In the genomic region with DNA sequence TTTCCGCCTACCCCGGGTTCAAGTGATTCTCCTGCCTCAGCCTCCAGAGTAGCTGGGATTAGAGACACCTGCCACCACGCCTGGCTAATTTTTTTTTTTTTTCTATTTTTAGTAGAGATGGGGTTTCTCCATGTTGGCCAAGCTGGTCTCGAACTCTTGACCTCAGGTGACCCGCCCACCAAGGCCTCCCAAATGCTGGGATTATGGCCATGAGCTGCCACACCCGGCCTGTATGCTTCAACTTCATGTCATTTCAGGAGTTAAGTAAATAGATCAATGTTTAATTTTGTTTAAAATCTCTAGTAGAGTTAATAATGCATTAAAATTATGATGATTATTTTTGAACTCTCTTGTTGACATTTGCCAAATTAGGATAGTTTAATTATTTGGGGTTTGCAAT, we compare ENCODE assay signal across 14 cellular contexts.
DNase-seq lines count a peak whose midpoint lies in the region; TF ChIP-seq lines count a peak whose summit lies in the region.
"Had no signal": no experiment of that assay in that cellular context is flagged by ENCODE, and none has a peak within 500 bp of the region (broad histone marks: within the 10 kb centered on the region; RNA-seq: fewer than 3 reads in every experiment).

No MANE protein-coding gene starts in this region.

- POLR2A ChIA-PET in PC-9 (lab: Charles Lee; ENCODE audit: unreplicated experiment) = interaction anchor here (0.6 kb wide), 2 partner anchors 11 to 875 kb away, joined by 3 to 13 read pairs; no protein-coding TSS in a partner anchor
- POLR2A ChIA-PET in GM10248 (lab: Yijun Ruan, JAX) = no interaction called here

- H3K9me2 ChIP-seq in GM23248 (ENCODE audit: insufficient read depth) = no peaks in the 10 kb centered on the region; the same call in 1 of the 2 replicates
- no peaks in the 10 kb centered on the region for H3K9me2 ChIP-seq in PC-9 (ENCODE audit: insufficient read depth)

- CTCF ChIA-PET in PC-9 (lab: Charles Lee) (no interaction called here), GM10248 (lab: Yijun Ruan, JAX) (interaction anchor here (1.4 kb wide), 1 partner anchor 17 kb away, joined by 5 read pairs; no protein-coding TSS in a partner anchor)

- TF ChIP-seq CTCF in PC-9 (conservative IDR thresholded peaks at IDR 0.05) (no peak), endothelial cell (IDR thresholded peaks at IDR 0.05; ENCODE audit: unreplicated experiment) (no peak), smooth muscle cell (IDR thresholded peaks at IDR 0.05; ENCODE audit: borderline replicate concordance, insufficient read depth, poor library complexity, severe bottlenecking) (no peak), GM10248 (IDR thresholded peaks at IDR 0.05; ENCODE audit: control extremely low read depth, extremely low read depth, low read depth, missing control alignments) (no peak)

- peaks cover 15% of the 10 kb centered on the region for H3K36me3 Mint-ChIP-seq in endothelial cell (ENCODE audit: low read depth, unreplicated experiment)

- peaks cover 9% of the 10 kb centered on the region for H3K27me3 Mint-ChIP-seq in endothelial cell (ENCODE audit: unreplicated experiment)

- no peaks in the 10 kb centered on the region for H4K20me1 ChIP-seq in GM23248 (ENCODE audit: insufficient read depth)
- no peaks in the 10 kb centered on the region for H4K20me1 ChIP-seq in PC-9 (ENCODE audit: insufficient read depth)
- H4K20me1 ChIP-seq in smooth muscle cell (ENCODE audit: low read depth) = no peaks in the 10 kb centered on the region

- H3K4me3 Mint-ChIP-seq in endothelial cell (ENCODE audit: unreplicated experiment) = no peak overlapping the region

- no peaks in the 10 kb centered on the region for H3K9me3 Mint-ChIP-seq in endothelial cell (ENCODE audit: unreplicated experiment)

- H3K27me3 ChIP-seq in GM23248 (replicated peaks; ENCODE audit: insufficient read depth) = no peaks in the 10 kb centered on the region
- no peaks in the 10 kb centered on the region for H3K27me3 ChIP-seq in PC-9 (ENCODE audit: insufficient read depth, low read depth)
- no peaks in the 10 kb centered on the region for H3K27me3 ChIP-seq in smooth muscle cell (ENCODE audit: low read depth)

- in situ Hi-C loops in GM23248 (cut with MboI) = no loop called here

- no peaks in the 10 kb centered on the region for H3K36me3 ChIP-seq in GM23248 (ENCODE audit: low read depth)
- no peaks in the 10 kb centered on the region for H3K36me3 ChIP-seq in PC-9 (ENCODE audit: low read depth)
- no peaks in the 10 kb centered on the region for H3K36me3 ChIP-seq in smooth muscle cell (ENCODE audit: low read depth)

- peaks cover 47% of the 10 kb centered on the region for H3K4me1 Mint-ChIP-seq in endothelial cell (ENCODE audit: unreplicated experiment)

- H3K27ac Mint-ChIP-seq in endothelial cell (ENCODE audit: unreplicated experiment) = peak overlapping the region; percentile 85

- BruUV-seq in PC-9 (replicated peaks; lab: Mats Ljungman, UMichigan) = no TSS peak

- WGBS in GM23248 (ENCODE audit: low coverage in 1 of 2, low lambda C conversion rate in 2 of 2, missing lambda C conversion rate in 2 of 2), 2 experiments = 92 to 94% methylated on average over 6 of the region's 6 CpGs
- WGBS in smooth muscle cell (ENCODE audit: low lambda C conversion rate) = 94% methylated on average over 6 of the region's 6 CpGs

- H3K4me1 ChIP-seq in GM23248 (ENCODE audit: insufficient read depth) (peaks cover 28% of the 10 kb centered on the region), PC-9 (replicated peaks; ENCODE audit: insufficient read depth) (peaks cover 42% of the 10 kb centered on the region), smooth muscle cell (ENCODE audit: low read depth) (peaks cover 5% of the 10 kb centered on the region)

- peak overlapping the region; percentile 78 for H3K27ac ChIP-seq in GM23248
- H3K27ac ChIP-seq in PC-9 = peak overlapping the region; percentile 73
- peak overlapping the region; percentile 37 for H3K27ac ChIP-seq in smooth muscle cell (ENCODE audit: low read depth)
- H3K27ac ChIP-seq in caudate nucleus (ENCODE audit: low read depth, low read length) = no peak overlapping the region
- H3K27ac ChIP-seq: KMS-11 had no signal

- H3K9me3 ChIP-seq in GM23248 (ENCODE audit: low read depth) (no peaks in the 10 kb centered on the region), PC-9 (ENCODE audit: insufficient read depth, low read depth) (0 out of 2 replicates have a peak, but pooled peaks cover 7% of the 10 kb centered on the region), smooth muscle cell (replicated peaks; ENCODE audit: low read depth) (no peaks in the 10 kb centered on the region)

- H2AFZ ChIP-seq in GM23248 (peak overlapping the region; percentile 48; the same call in 1 of the 2 replicates), PC-9 (no peak overlapping the region), smooth muscle cell (ENCODE audit: low read depth) (no peak overlapping the region)

- H3K79me2 ChIP-seq in GM23248 (ENCODE audit: insufficient read depth) (no peaks in the 10 kb centered on the region), PC-9 (ENCODE audit: low read depth) (no peaks in the 10 kb centered on the region), smooth muscle cell (ENCODE audit: low read depth) (no peaks in the 10 kb centered on the region)

- H3F3A ChIP-seq in GM23248 (ENCODE audit: insufficient read depth) (peaks cover 28% of the 10 kb centered on the region), PC-9 (ENCODE audit: insufficient read depth, low read depth) (peaks cover 25% of the 10 kb centered on the region), smooth muscle cell (ENCODE audit: low read depth) (no peaks in the 10 kb centered on the region)

- no peak for DNase-seq in GM23248
- DNase-seq in PC-9 = no peak
- DNase-seq in endothelial cell (ENCODE audit: low spot score) = no peak
- DNase-seq in smooth muscle cell (lab: John Stamatoyannopoulos, UW; ENCODE audit: unreplicated experiment) = no peak
- DNase-seq in COLO829 (ENCODE audit: low spot score) = no peak
- no peak for DNase-seq in caudate nucleus (lab: John Stamatoyannopoulos, UW)
- no peak for DNase-seq in GM10248 (ENCODE audit: extremely low spot score)
- DNase-seq: COR-L47, NCI-H1417, NCI-H187, NCI-H2107, NCI-H345, NCI-H524 treated with DMSO at 0.1 percent for 48 hours had no signal

- intact Hi-C loops in PC-9 (cut with micrococcal nuclease; ENCODE audit: unreplicated experiment) = loop anchor here (2.0 kb wide), 2 partner anchors 26 to 46 kb away; no protein-coding TSS in a partner anchor

- H3K9ac ChIP-seq in GM23248 (peak overlapping the region; percentile 68; the same call in 1 of the 2 replicates), smooth muscle cell (ENCODE audit: low read depth) (no peak overlapping the region)
- H3K9ac ChIP-seq: KMS-11 had no signal

- peak overlapping the region; percentile 84 for H3K4me2 ChIP-seq in GM23248 (ENCODE audit: unreplicated experiment)
- peak overlapping the region; percentile 61; the same call in 1 of the 2 replicates for H3K4me2 ChIP-seq in PC-9
- peak overlapping the region; percentile 80 for H3K4me2 ChIP-seq in smooth muscle cell
- H3K4me2 ChIP-seq: KMS-11 had no signal

- H3K4me3 ChIP-seq in GM23248 = peak overlapping the region; percentile 58
- H3K4me3 ChIP-seq in PC-9 = no peak overlapping the region
- H3K4me3 ChIP-seq in smooth muscle cell = no peak overlapping the region
